Comparison of ENCODE assay signal across 9 cellular contexts in the genomic region with DNA sequence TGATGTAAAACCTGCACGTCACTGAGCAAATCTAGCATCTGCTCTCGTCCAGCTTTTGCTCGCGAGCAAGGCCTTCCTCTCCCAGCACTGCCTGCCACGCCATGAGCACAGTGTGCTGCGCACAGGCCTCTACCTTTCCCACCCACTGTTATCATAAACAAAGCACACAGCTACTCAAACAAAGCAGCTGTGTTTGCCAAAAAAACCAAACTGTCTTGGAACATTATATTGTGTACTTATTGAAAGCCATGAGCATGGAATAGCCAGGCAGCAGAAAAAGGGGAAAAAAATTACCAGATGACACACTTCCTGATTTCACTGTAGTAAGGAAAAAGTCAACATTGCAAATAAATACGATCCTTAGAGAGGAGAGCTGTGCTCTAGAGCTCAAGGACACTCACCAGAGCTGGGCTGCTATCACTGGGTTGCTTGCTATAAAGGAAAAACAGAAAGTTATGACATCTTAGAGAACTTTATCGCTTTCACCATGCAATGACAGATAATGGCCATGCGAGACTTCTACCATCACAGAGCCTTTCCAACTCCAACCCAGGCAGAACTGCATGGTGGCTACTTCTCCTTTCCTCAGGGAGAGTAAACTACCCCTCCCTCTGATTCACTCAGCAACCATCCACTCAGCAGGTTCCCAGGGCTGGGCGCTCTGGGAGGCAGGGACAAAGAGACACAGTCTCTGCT.
A peak's percentile ranks its signal among the peaks of the same experiment; 100 is the strongest.
DNase-seq lines count a peak whose midpoint lies in the region; ATAC-seq, FAIRE-seq and TF ChIP-seq lines count a peak whose summit lies in the region.
"Had no signal": no experiment of that assay in that cellular context is flagged by ENCODE, and none has a peak within 500 bp of the region (broad histone marks: within the 10 kb centered on the region; RNA-seq: fewer than 3 reads in every experiment).

No MANE protein-coding gene starts in this region.

- peak; percentile 91 for FAIRE-seq in H54 (lab: Jason Lieb, UNC)

- TF ChIP-seq CTCF in ovary (IDR thresholded peaks at IDR 0.05) = no peak
- no peak for TF ChIP-seq CTCF in uterus (IDR thresholded peaks at IDR 0.05)

- H3K36me3 ChIP-seq in ovary (no peaks in the 10 kb centered on the region), uterus (no peaks in the 10 kb centered on the region)

- H3K4me3 ChIP-seq in ovary = no peak overlapping the region
- H3K4me3 ChIP-seq in uterus = no peak overlapping the region

- TF ChIP-seq POLR2A in H54 (IDR thresholded peaks at IDR 0.05; ENCODE audit: low read depth, low read length) (no peak), ovary (IDR thresholded peaks at IDR 0.05) (no peak), uterus (IDR thresholded peaks at IDR 0.05) (no peak)

- no peaks in the 10 kb centered on the region for H3K9me3 ChIP-seq in ovary
- no peaks in the 10 kb centered on the region for H3K9me3 ChIP-seq in uterus

- no peak for ATAC-seq in GM18520 (IDR thresholded peaks at IDR 0.05; ENCODE audit: unreplicated experiment)

- H3K4me1 ChIP-seq in ovary (ENCODE audit: insufficient read depth) (peaks cover 23% of the 10 kb centered on the region), uterus (no peaks in the 10 kb centered on the region)

- peak overlapping the region; percentile 70 to 88 for H3K27ac ChIP-seq in ovary
- H3K27ac ChIP-seq in uterus = no peak overlapping the region

- TF ChIP-seq EP300 in ovary (IDR thresholded peaks at IDR 0.05) = no peak

- DNase-seq in H54 (ENCODE audit: insufficient read length, low spot score) (peak; percentile 68), NCI-H460 (ENCODE audit: extremely low read depth, low read depth) (peak; percentile 73), dermis blood vessel endothelial cell (peak; percentile 79), ovary (peak; percentile 43 to 77 (median 64)), uterus (no peak), NCI-H1694 (lab: John Stamatoyannopoulos, UW) (no peak)
- no peak for DNase-seq in activated CD4-positive, alpha-beta T cell treated with anti-CD3 and anti-CD28 coated beads, Interleukin-2, amount 50 U/mL, for 48 hours
- DNase-seq: activated CD4-positive, alpha-beta memory T cell treated with anti-CD3 and anti-CD28 coated beads, Interleukin-2, amount 10 ng/mL, durations not matched to agents 7 days and 5 days had no signal

- H3K27me3 ChIP-seq in ovary = no peaks in the 10 kb centered on the region
- H3K27me3 ChIP-seq in uterus = no peaks in the 10 kb centered on the region

- 17 to 42% (median 30%) methylated on average over 10 of the region's 10 CpGs for WGBS in ovary, 3 donors

- intact Hi-C loops in ovary (cut with DNase I) = loop anchor here in 2 of 4 donors (5.0 kb wide), 2 partner anchors 61 to 66 kb away; no protein-coding TSS in a partner anchor
- intact Hi-C loops in uterus (cut with DNase I; ENCODE audit: low total_unique reads) = no loop called here

Comparison
In these comparisons a context has a peak if more than half of its experiments do, and no peak if none do; other contexts are left out.
1. DNase-seq: peak in H54 (single experiment), NCI-H460 (single experiment), dermis blood vessel endothelial cell (single experiment) and ovary (5 of 5); none in uterus (0 of 2), NCI-H1694 (single experiment) and activated CD4-positive, alpha-beta T cell treated with anti-CD3 and anti-CD28 coated beads, Interleukin-2, amount 50 U/mL, for 48 hours (0 of 2).
2. H3K27ac ChIP-seq: peak in ovary (2 of 2); none in uterus (0 of 2).